In genomic region chr15:57592836-57593420, GRCh38 we compare ENCODE assay signal across 13 cellular contexts. TPM values are rescaled to one million over a fixed set of nuclear protein-coding genes. Genes with fewer than 3 reads are reported as not detected.
DNase-seq lines count a peak whose midpoint lies in the region; ATAC-seq and TF ChIP-seq lines count a peak whose summit lies in the region.
"Had no signal": no experiment of that assay in that cellular context is flagged by ENCODE, and none has a peak within 500 bp of the region (broad histone marks: within the 10 kb centered on the region; RNA-seq: fewer than 3 reads in every experiment).

No MANE protein-coding gene starts in this region.

- peaks cover 45% of the 10 kb centered on the region for H3K27me3 Mint-ChIP-seq in CD8-positive, alpha-beta T cell (ENCODE audit: low read depth)
- peaks cover 9% of the 10 kb centered on the region for H3K27me3 Mint-ChIP-seq in progenitor cell of endocrine pancreas
- peaks cover 54% of the 10 kb centered on the region for H3K27me3 Mint-ChIP-seq in activated CD8-positive, alpha-beta memory T cell treated with anti-CD3 and anti-CD28 coated beads, Interleukin-2, amount 10 ng/mL, durations not matched to agents 7 days and 5 days

- H3K27me3 ChIP-seq in CD8-positive, alpha-beta T cell (ENCODE audit: insufficient read depth, low read length), result no peaks in the 10 kb centered on the region
- no peaks in the 10 kb centered on the region for H3K27me3 ChIP-seq in SJCRH30
- H3K27me3 ChIP-seq in esophagus (ENCODE audit: control insufficient read depth in 1 of 2, insufficient read depth in 2 of 2, low read length in 2 of 2), result no peaks in the 10 kb centered on the region

- H3K4me3 Mint-ChIP-seq in CD8-positive, alpha-beta T cell, result peak overlapping the region; percentile 30
- peak overlapping the region; percentile 71 for H3K4me3 Mint-ChIP-seq in progenitor cell of endocrine pancreas (ENCODE audit: low read depth)
- H3K4me3 Mint-ChIP-seq in activated CD8-positive, alpha-beta memory T cell treated with anti-CD3 and anti-CD28 coated beads, Interleukin-2, amount 10 ng/mL, durations not matched to agents 7 days and 5 days, result no peak overlapping the region
- H3K4me3 Mint-ChIP-seq: central memory CD8-positive, alpha-beta T cell had no signal

- H3K9me3 Mint-ChIP-seq in CD8-positive, alpha-beta T cell, result no peaks in the 10 kb centered on the region
- no peaks in the 10 kb centered on the region for H3K9me3 Mint-ChIP-seq in progenitor cell of endocrine pancreas (ENCODE audit: low read depth)
- H3K9me3 Mint-ChIP-seq in activated CD8-positive, alpha-beta memory T cell treated with anti-CD3 and anti-CD28 coated beads, Interleukin-2, amount 10 ng/mL, durations not matched to agents 7 days and 5 days (ENCODE audit: low read depth), result no peaks in the 10 kb centered on the region
- H3K9me3 Mint-ChIP-seq: central memory CD8-positive, alpha-beta T cell; stimulated activated memory B cell treated with anti-CD40 and anti-IgM and Interleukin-4, amounts not matched to agents 10 μg/mL and 1 μg/mL and 100 μg/mL, for 72 hours had no signal

- 63 to 70% methylated on average over 5 of the region's 5 CpGs for WGBS in esophagus, 2 donors

- CTCF ChIA-PET in CD8-positive, alpha-beta T cell (lab: Charles Lee), result no interaction called here
- CTCF ChIA-PET in activated CD8-positive, alpha-beta memory T cell treated with anti-CD3 and anti-CD28 coated beads, Interleukin-2, amount 10 ng/mL, durations not matched to agents 7 days and 5 days (lab: Charles Lee), result no interaction called here

- H3K9me3 ChIP-seq in CD8-positive, alpha-beta T cell (ENCODE audit: low read length), result no peaks in the 10 kb centered on the region
- H3K9me3 ChIP-seq in SJCRH30 (replicated peaks) (no peaks in the 10 kb centered on the region), esophagus (ENCODE audit: control insufficient read depth in 2 of 2, insufficient read depth in 1 of 2, low read depth in 1 of 2, low read length in 1 of 2) (no peaks in the 10 kb centered on the region)

- DNase-seq in CD8-positive, alpha-beta T cell, result no peak
- no peak for DNase-seq in SJCRH30
- DNase-seq in progenitor cell of endocrine pancreas (ENCODE audit: low spot score, unreplicated experiment), result no peak
- no peak for DNase-seq in mesenteric fat pad (ENCODE audit: low spot score)
- no peak for DNase-seq in activated CD8-positive, alpha-beta memory T cell treated with anti-CD3 and anti-CD28 coated beads, Interleukin-2, amount 10 ng/mL, durations not matched to agents 7 days and 5 days
- DNase-seq in activated CD8-positive, alpha-beta memory T cell treated with anti-CD3 and anti-CD28 coated beads, Interleukin-2, amount 50 U/mL, for 48 hours, result no peak
- no peak for DNase-seq in 8988T
- DNase-seq: COR-L47, islet precursor cell, occipital lobe had no signal

- no peaks in the 10 kb centered on the region for H3K36me3 ChIP-seq in CD8-positive, alpha-beta T cell (ENCODE audit: insufficient read depth, low read length)
- H3K36me3 ChIP-seq in SJCRH30, result no peaks in the 10 kb centered on the region
- H3K36me3 ChIP-seq in esophagus (ENCODE audit: control insufficient read depth in 2 of 2, insufficient read depth in 2 of 2, low read length in 1 of 2), result no peaks in the 10 kb centered on the region

- no peaks in the 10 kb centered on the region for H3K36me3 Mint-ChIP-seq in CD8-positive, alpha-beta T cell
- H3K36me3 Mint-ChIP-seq in progenitor cell of endocrine pancreas (ENCODE audit: insufficient read depth), result peaks cover 1% of the 10 kb centered on the region
- no peaks in the 10 kb centered on the region for H3K36me3 Mint-ChIP-seq in activated CD8-positive, alpha-beta memory T cell treated with anti-CD3 and anti-CD28 coated beads, Interleukin-2, amount 10 ng/mL, durations not matched to agents 7 days and 5 days
- H3K36me3 Mint-ChIP-seq: stimulated activated memory B cell treated with anti-CD40 and anti-IgM and Interleukin-4, amounts not matched to agents 10 μg/mL and 1 μg/mL and 100 μg/mL, for 72 hours had no signal

- no peak for TF ChIP-seq CTCF in CD8-positive, alpha-beta T cell (IDR thresholded peaks at IDR 0.05)
- TF ChIP-seq CTCF in progenitor cell of endocrine pancreas (IDR thresholded peaks at IDR 0.05; ENCODE audit: unreplicated experiment), result no peak

- POLR2A ChIA-PET in CD8-positive, alpha-beta T cell (lab: Charles Lee), result no interaction called here

- no peak for ATAC-seq in CD8-positive, alpha-beta T cell
- ATAC-seq in activated CD8-positive, alpha-beta memory T cell treated with anti-CD3 and anti-CD28 coated beads, Interleukin-2, amount 10 ng/mL, durations not matched to agents 7 days and 5 days, result no peak
- ATAC-seq: stimulated activated memory B cell treated with anti-CD40 and anti-IgM and Interleukin-4, amounts not matched to agents 10 μg/mL and 1 μg/mL and 100 μg/mL, for 72 hours had no signal

- no peaks in the 10 kb centered on the region for H3K4me1 ChIP-seq in CD8-positive, alpha-beta T cell (ENCODE audit: insufficient read depth, low read length)
- peaks cover 26% of the 10 kb centered on the region for H3K4me1 ChIP-seq in SJCRH30
- peaks cover 6 to 14% of the 10 kb centered on the region in 2 donors for H3K4me1 ChIP-seq in esophagus (ENCODE audit: control insufficient read depth in 2 of 2, insufficient read depth in 2 of 2, low read length in 1 of 2)

- H3K4me3 ChIP-seq in CD8-positive, alpha-beta T cell (ENCODE audit: low read depth, low read length), result no peak overlapping the region
- peak overlapping the region; percentile 79 for H3K4me3 ChIP-seq in SJCRH30
- peak overlapping the region; percentile 73 to 78 for H3K4me3 ChIP-seq in esophagus (ENCODE audit: low read depth in 1 of 2, low read length in 2 of 2)

- intact Hi-C loops in CD8-positive, alpha-beta T cell (cut with DNase I, micrococcal nuclease), result no loop called here

- peaks cover 7% of the 10 kb centered on the region for H3K4me1 Mint-ChIP-seq in CD8-positive, alpha-beta T cell (ENCODE audit: low read depth)
- H3K4me1 Mint-ChIP-seq in progenitor cell of endocrine pancreas (ENCODE audit: low read depth), result peaks cover 36% of the 10 kb centered on the region
- H3K4me1 Mint-ChIP-seq in activated CD8-positive, alpha-beta memory T cell treated with anti-CD3 and anti-CD28 coated beads, Interleukin-2, amount 10 ng/mL, durations not matched to agents 7 days and 5 days, result peaks cover 3% of the 10 kb centered on the region
- H3K4me1 Mint-ChIP-seq: central memory CD8-positive, alpha-beta T cell had no signal

- H3K27ac Mint-ChIP-seq in CD8-positive, alpha-beta T cell, result no peak overlapping the region
- H3K27ac Mint-ChIP-seq in progenitor cell of endocrine pancreas, result no peak overlapping the region
- H3K27ac Mint-ChIP-seq in activated CD8-positive, alpha-beta memory T cell treated with anti-CD3 and anti-CD28 coated beads, Interleukin-2, amount 10 ng/mL, durations not matched to agents 7 days and 5 days, result no peak overlapping the region
- H3K27ac Mint-ChIP-seq: stimulated activated memory B cell treated with anti-CD40 and anti-IgM and Interleukin-4, amounts not matched to agents 10 μg/mL and 1 μg/mL and 100 μg/mL, for 72 hours had no signal

- H3K27ac ChIP-seq in CD8-positive, alpha-beta T cell (ENCODE audit: low read depth, low read length), result no peak overlapping the region
- H3K27ac ChIP-seq in SJCRH30 (no peak overlapping the region), esophagus (ENCODE audit: low read depth in 2 of 2, low read length in 1 of 2) (peak overlapping the region in 1 of 2 donors; percentile 38)

RNA-seq across cellular contexts. Expression of gene MYZAP, which starts 1.2 kb away (rescaled TPM):
- total RNA-seq in CD8-positive, alpha-beta T cell, result under 1 TPM in 1 of 2 experiments, not detected in 1; 0.31 TPM
- total RNA-seq in SJCRH30 (2014; rRNA removed; shearing (Covaris generic)), result 13.0 and 15.9 TPM in 2 replicates
- polyA plus RNA-seq in esophagus, result 10 to 100 TPM; 38.2 to 71.6 TPM
- 11.5 and 11.9 TPM in 2 replicates for total RNA-seq in progenitor cell of endocrine pancreas
- total RNA-seq in mesenteric fat pad, result 65.5 TPM
- not detected for total RNA-seq in activated CD8-positive, alpha-beta memory T cell treated with anti-CD3 and anti-CD28 coated beads, Interleukin-2, amount 10 ng/mL, durations not matched to agents 7 days and 5 days
